24 cellular contexts compared by ENCODE assay signal in genomic region chr3:10520118-10520517, GRCh38. TPM values are rescaled to one million over a fixed set of nuclear protein-coding genes. Genes with fewer than 3 reads are reported as not detected.
DNase-seq lines count a peak whose midpoint lies in the region; ATAC-seq and TF ChIP-seq lines count a peak whose summit lies in the region.
"Had no signal": no experiment of that assay in that cellular context is flagged by ENCODE, and none has a peak within 500 bp of the region (broad histone marks: within the 10 kb centered on the region; RNA-seq: fewer than 3 reads in every experiment).

No MANE protein-coding gene starts in this region.

- TF ChIP-seq CTCF in chondrocyte (IDR thresholded peaks at IDR 0.05) (no peak), upper lobe of right lung (IDR thresholded peaks at IDR 0.05) (no peak)

- CTCF ChIA-PET in activated CD8-positive, alpha-beta memory T cell treated with anti-CD3 and anti-CD28 coated beads, Interleukin-2, amount 10 ng/mL, durations not matched to agents 7 days and 5 days (lab: Charles Lee), result no interaction called here

- no peak for ATAC-seq in activated CD8-positive, alpha-beta memory T cell treated with anti-CD3 and anti-CD28 coated beads, Interleukin-2, amount 10 ng/mL, durations not matched to agents 7 days and 5 days
- ATAC-seq in sciatic nerve, result no peak
- ATAC-seq in upper lobe of right lung, result no peak
- ATAC-seq in stimulated activated naive CD8-positive, alpha-beta T cell treated with anti-CD3 and anti-CD28 coated beads, Interleukin-15, Interleukin-2, amounts not matched to agents 100 U/mL and 50 U/mL, for 24 hours, result no peak
- ATAC-seq: GM12878, GM23338, PC-3 had no signal

- no peak overlapping the region for H3K27ac ChIP-seq in upper lobe of right lung

- H3K4me3 Mint-ChIP-seq in activated CD8-positive, alpha-beta memory T cell treated with anti-CD3 and anti-CD28 coated beads, Interleukin-2, amount 10 ng/mL, durations not matched to agents 7 days and 5 days, result no peak overlapping the region
- no peak overlapping the region for H3K4me3 Mint-ChIP-seq in chondrocyte (ENCODE audit: unreplicated experiment)
- H3K4me3 Mint-ChIP-seq: CD4-positive, CD25-positive, alpha-beta regulatory T cell; GM23338 had no signal

- H3K36me3 Mint-ChIP-seq in activated CD8-positive, alpha-beta memory T cell treated with anti-CD3 and anti-CD28 coated beads, Interleukin-2, amount 10 ng/mL, durations not matched to agents 7 days and 5 days, result no peaks in the 10 kb centered on the region
- H3K36me3 Mint-ChIP-seq in chondrocyte (ENCODE audit: low read depth), result peaks cover 2% of the 10 kb centered on the region
- H3K36me3 Mint-ChIP-seq: CD4-positive, CD25-positive, alpha-beta regulatory T cell had no signal

- intact Hi-C loops in sciatic nerve (cut with DNase I), result no loop called here
- intact Hi-C loops in upper lobe of right lung (cut with DNase I), result no loop called here

- H3K9me3 ChIP-seq in upper lobe of right lung, result no peaks in the 10 kb centered on the region
- H3K9me3 ChIP-seq: BE2C, MG63 had no signal

- H3K27ac Mint-ChIP-seq in activated CD8-positive, alpha-beta memory T cell treated with anti-CD3 and anti-CD28 coated beads, Interleukin-2, amount 10 ng/mL, durations not matched to agents 7 days and 5 days, result no peak overlapping the region
- H3K27ac Mint-ChIP-seq in chondrocyte (ENCODE audit: unreplicated experiment), result no peak overlapping the region
- H3K27ac Mint-ChIP-seq: CD4-positive, CD25-positive, alpha-beta regulatory T cell; GM23338 had no signal

- H3K27me3 ChIP-seq in upper lobe of right lung, result no peaks in the 10 kb centered on the region
- H3K27me3 ChIP-seq: BE2C, MG63 had no signal

- peaks cover 46% of the 10 kb centered on the region for H3K27me3 Mint-ChIP-seq in activated CD8-positive, alpha-beta memory T cell treated with anti-CD3 and anti-CD28 coated beads, Interleukin-2, amount 10 ng/mL, durations not matched to agents 7 days and 5 days
- peaks cover 36% of the 10 kb centered on the region for H3K27me3 Mint-ChIP-seq in chondrocyte (ENCODE audit: low read depth)

- H3K36me3 ChIP-seq in upper lobe of right lung, result no peaks in the 10 kb centered on the region
- H3K36me3 ChIP-seq: BE2C, MG63 had no signal

- no peak overlapping the region for H3K4me3 ChIP-seq in upper lobe of right lung
- H3K4me3 ChIP-seq: GM12878, GM23338, MG63 had no signal

- no peaks in the 10 kb centered on the region for H3K9me3 Mint-ChIP-seq in activated CD8-positive, alpha-beta memory T cell treated with anti-CD3 and anti-CD28 coated beads, Interleukin-2, amount 10 ng/mL, durations not matched to agents 7 days and 5 days (ENCODE audit: low read depth)
- H3K9me3 Mint-ChIP-seq in chondrocyte (ENCODE audit: low read depth), result no peaks in the 10 kb centered on the region
- H3K9me3 Mint-ChIP-seq: CD4-positive, CD25-positive, alpha-beta regulatory T cell; GM23338 had no signal

- H3K4me1 Mint-ChIP-seq in activated CD8-positive, alpha-beta memory T cell treated with anti-CD3 and anti-CD28 coated beads, Interleukin-2, amount 10 ng/mL, durations not matched to agents 7 days and 5 days, result no peaks in the 10 kb centered on the region
- H3K4me1 Mint-ChIP-seq in chondrocyte (ENCODE audit: low read depth), result peaks cover 24% of the 10 kb centered on the region
- H3K4me1 Mint-ChIP-seq: CD4-positive, CD25-positive, alpha-beta regulatory T cell had no signal

- H3K4me1 ChIP-seq in upper lobe of right lung, result no peaks in the 10 kb centered on the region
- H3K4me1 ChIP-seq: BE2C had no signal

- DNase-seq in activated CD8-positive, alpha-beta memory T cell treated with anti-CD3 and anti-CD28 coated beads, Interleukin-2, amount 50 U/mL, for 48 hours, result peak; percentile 26
- no peak for DNase-seq in activated CD8-positive, alpha-beta memory T cell treated with anti-CD3 and anti-CD28 coated beads, Interleukin-2, amount 10 ng/mL, durations not matched to agents 7 days and 5 days
- DNase-seq in chondrocyte (ENCODE audit: low spot score) (peak; percentile 22), sciatic nerve (ENCODE audit: low spot score) (peak; percentile 9), upper lobe of right lung (peak; percentile 5), DMS53 (lab: John Stamatoyannopoulos, UW) (no peak), T-helper 9 cell (no peak)
- DNase-seq in stimulated activated naive CD8-positive, alpha-beta T cell treated with anti-CD3 and anti-CD28 coated beads, Interleukin-15, Interleukin-2, amounts not matched to agents 100 U/mL and 50 U/mL, for 24 hours, result no peak
- DNase-seq: BE2C; CD4-positive, CD25-positive, alpha-beta regulatory T cell; DMS153; EL; HCEC 1CT; Kasumi-1; NCI-H1048; NCI-H146; NCI-H748 treated with DMSO at 0.1 percent for 48 hours; PC-3; RPMI8226; SHP77 treated with DMSO at 0.1 percent for 48 hours had no signal

RNA-seq across cellular contexts. Expression of gene ATP2B2, which starts 14.7 kb away (rescaled TPM):
- not detected for total RNA-seq in activated CD8-positive, alpha-beta memory T cell treated with anti-CD3 and anti-CD28 coated beads, Interleukin-2, amount 10 ng/mL, durations not matched to agents 7 days and 5 days
- total RNA-seq in chondrocyte (0.08 to 0.25 TPM (median 0.24 TPM) in 3 replicates), sciatic nerve (1.4 TPM), upper lobe of right lung (0.06 TPM)
- total RNA-seq: CD4-positive, CD25-positive, alpha-beta regulatory T cell; GM12878; NCI-H460; PC-3 had no signal

Comparison
In these comparisons a context has a peak if more than half of its experiments do, and no peak if none do; other contexts are left out.
1. DNase-seq: peak in activated CD8-positive, alpha-beta memory T cell treated with anti-CD3 and anti-CD28 coated beads, Interleukin-2, amount 50 U/mL, for 48 hours (single experiment), chondrocyte (single experiment), sciatic nerve (single experiment) and upper lobe of right lung (single experiment); none in activated CD8-positive, alpha-beta memory T cell treated with anti-CD3 and anti-CD28 coated beads, Interleukin-2, amount 10 ng/mL, durations not matched to agents 7 days and 5 days (single experiment), DMS53 (single experiment), stimulated activated naive CD8-positive, alpha-beta T cell treated with anti-CD3 and anti-CD28 coated beads, Interleukin-15, Interleukin-2, amounts not matched to agents 100 U/mL and 50 U/mL, for 24 hours (single experiment) and T-helper 9 cell (single experiment).